Comparison of ENCODE assay signal across 1 cellular context in genomic region chr11:47355283-47356128, GRCh38.
TF ChIP-seq lines count a peak whose summit lies in the region.

No MANE protein-coding gene starts in this region.

TF ChIP-seq in HEK293, 187 proteins besides CTCF, POLR2A, EP300 and RAD21 (continued from another document):
- TF ChIP-seq PRDM10 (tag by site-specific recombination; IDR thresholded peaks at IDR 0.05) (peak; percentile 45), SP2 (tag by site-specific recombination; IDR thresholded peaks at IDR 0.05) (peak; percentile 67)
